ENCODE assay signal across 36 cellular contexts in genomic region chr21:35782667-35783066, GRCh38.
"Had no signal": no experiment of that assay in that cellular context is flagged by ENCODE, and none has a peak within 500 bp of the region (broad histone marks: within the 10 kb centered on the region; RNA-seq: fewer than 3 reads in every experiment).

No MANE protein-coding gene starts in this region.

- H3K4me3 ChIP-seq: MG63 had no signal

- DNase-seq: Karpas-422, Kasumi-1, KG1, MG63, MM.1S, MV-4-11, NCI-H1048, NCI-H1092, NCI-H1092 treated with DMSO at 0.1 percent for 48 hours, NCI-H1105, NCI-H1105 treated with DMSO at 0.1 percent for 48 hours, NCI-H1417, NCI-H1417 treated with DMSO at 0.1 percent for 48 hours, NCI-H1436, NCI-H1436 treated with DMSO at 0.1 percent for 48 hours, NCI-H146, NCI-H1694, NCI-H1694 treated with DMSO at 0.1 percent for 48 hours, NCI-H187, NCI-H187 treated with DMSO at 0.1 percent for 48 hours, NCI-H1930, NCI-H2029, NCI-H2029 treated with DMSO at 0.1 percent for 48 hours, NCI-H2081, NCI-H2081 treated with DMSO at 0.1 percent for 48 hours, NCI-H2107, NCI-H2171, NCI-H2171 treated with DMSO at 0.1 percent for 48 hours, NCI-H2227 treated with DMSO at 0.1 percent for 48 hours, NCI-H226, NCI-H345, NCI-H446, NCI-H446 treated with DMSO at 0.1 percent for 48 hours, NCI-H510A, NCI-H510A treated with DMSO at 0.1 percent for 48 hours had no signal

- H3K36me3 ChIP-seq: MG63 had no signal

- H3K27me3 ChIP-seq: MG63 had no signal

- H3K9me3 ChIP-seq: MG63 had no signal

- H3K27ac ChIP-seq: KMS-11 had no signal
